1 cellular context compared by ENCODE assay signal in genomic region chr11:96393753-96394348, GRCh38.
A peak's percentile ranks its signal among the peaks of the same experiment; 100 is the strongest.
TF ChIP-seq lines count a peak whose summit lies in the region.

No MANE protein-coding gene starts in this region.

TF ChIP-seq in K562, 482 proteins besides CTCF, POLR2A, EP300 and RAD21 (continued from another document):
- TF ChIP-seq, protein P1, sequence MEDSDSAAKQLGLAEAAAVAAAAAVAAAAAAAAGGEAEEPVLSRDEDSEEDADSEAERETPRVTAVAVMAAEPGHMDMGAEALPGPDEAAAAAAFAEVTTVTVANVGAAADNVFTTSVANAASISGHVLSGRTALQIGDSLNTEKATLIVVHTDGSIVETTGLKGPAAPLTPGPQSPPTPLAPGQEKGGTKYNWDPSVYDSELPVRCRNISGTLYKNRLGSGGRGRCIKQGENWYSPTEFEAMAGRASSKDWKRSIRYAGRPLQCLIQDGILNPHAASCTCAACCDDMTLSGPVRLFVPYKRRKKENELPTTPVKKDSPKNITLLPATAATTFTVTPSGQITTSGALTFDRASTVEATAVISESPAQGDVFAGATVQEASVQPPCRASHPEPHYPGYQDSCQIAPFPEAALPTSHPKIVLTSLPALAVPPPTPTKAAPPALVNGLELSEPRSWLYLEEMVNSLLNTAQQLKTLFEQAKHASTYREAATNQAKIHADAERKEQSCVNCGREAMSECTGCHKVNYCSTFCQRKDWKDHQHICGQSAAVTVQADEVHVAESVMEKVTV (CRISPR knock-in tag; IDR thresholded peaks at IDR 0.05) = 0 out of 2 replicates have a peak, but pooled peaks have one; percentile 14
- TF ChIP-seq NFE2 (IDR thresholded peaks at IDR 0.05; ENCODE audit: low read depth) = peak; percentile 66
- 0 out of 2 replicates have a peak, but pooled peaks have one; percentile 33 for TF ChIP-seq MAFG (tag; conservative IDR thresholded peaks at IDR 0.05)
- 0 out of 2 replicates have a peak, but pooled peaks have one; percentile 36 for TF ChIP-seq KLF16 (IDR thresholded peaks at IDR 0.05)
- TF ChIP-seq MYC (IDR thresholded peaks at IDR 0.05; ENCODE audit: low read depth, low read length) = no peak
- no peak for TF ChIP-seq MYC (CRISPR knock-in tag; IDR thresholded peaks at IDR 0.05; ENCODE audit: borderline replicate concordance, low read depth)
- TF ChIP-seq, protein P2, sequence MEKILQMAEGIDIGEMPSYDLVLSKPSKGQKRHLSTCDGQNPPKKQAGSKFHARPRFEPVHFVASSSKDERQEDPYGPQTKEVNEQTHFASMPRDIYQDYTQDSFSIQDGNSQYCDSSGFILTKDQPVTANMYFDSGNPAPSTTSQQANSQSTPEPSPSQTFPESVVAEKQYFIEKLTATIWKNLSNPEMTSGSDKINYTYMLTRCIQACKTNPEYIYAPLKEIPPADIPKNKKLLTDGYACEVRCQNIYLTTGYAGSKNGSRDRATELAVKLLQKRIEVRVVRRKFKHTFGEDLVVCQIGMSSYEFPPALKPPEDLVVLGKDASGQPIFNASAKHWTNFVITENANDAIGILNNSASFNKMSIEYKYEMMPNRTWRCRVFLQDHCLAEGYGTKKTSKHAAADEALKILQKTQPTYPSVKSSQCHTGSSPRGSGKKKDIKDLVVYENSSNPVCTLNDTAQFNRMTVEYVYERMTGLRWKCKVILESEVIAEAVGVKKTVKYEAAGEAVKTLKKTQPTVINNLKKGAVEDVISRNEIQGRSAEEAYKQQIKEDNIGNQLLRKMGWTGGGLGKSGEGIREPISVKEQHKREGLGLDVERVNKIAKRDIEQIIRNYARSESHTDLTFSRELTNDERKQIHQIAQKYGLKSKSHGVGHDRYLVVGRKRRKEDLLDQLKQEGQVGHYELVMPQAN (IDR thresholded peaks at IDR 0.05; ENCODE audit: borderline replicate concordance) = no peak
- TF ChIP-seq MAZ (CRISPR knock-in tag; conservative IDR thresholded peaks at IDR 0.05 in 1 of 2, IDR thresholded peaks at IDR 0.05 in 1 of 2) = 0 out of 4 replicates have a peak, but pooled peaks of 1 of the 2 experiments have one; percentile 26
- peak; percentile 57; the same call in 1 of the 2 replicates for TF ChIP-seq PKNOX1 (IDR thresholded peaks at IDR 0.05)
- TF ChIP-seq CBX3 (IDR thresholded peaks at IDR 0.05; ENCODE audit: borderline replicate concordance in 1 of 2, low read length in 2 of 2) = peak in 1 of 2 experiments; percentile 39; a peak in 1 of 3 replicates
- TF ChIP-seq STAG1 (CRISPR knock-in tag; IDR thresholded peaks at IDR 0.05; ENCODE audit: borderline replicate concordance) = no peak
- TF ChIP-seq MAFF (IDR thresholded peaks at IDR 0.05; ENCODE audit: low read length) = peak; percentile 19; the same call in 1 of the 2 replicates
- TF ChIP-seq TEAD4 (IDR thresholded peaks at IDR 0.05; ENCODE audit: low read length) = peak; percentile 30; the same call in 1 of the 2 replicates
- no peak for TF ChIP-seq TEAD4 (CRISPR knock-in tag; IDR thresholded peaks at IDR 0.05; ENCODE audit: borderline replicate concordance)
- TF ChIP-seq ZNF507 (tag; conservative IDR thresholded peaks at IDR 0.05) = no peak
- no peak for TF ChIP-seq NFIX (CRISPR knock-in tag; IDR thresholded peaks at IDR 0.05; ENCODE audit: low read depth)
- TF ChIP-seq, protein P3, sequence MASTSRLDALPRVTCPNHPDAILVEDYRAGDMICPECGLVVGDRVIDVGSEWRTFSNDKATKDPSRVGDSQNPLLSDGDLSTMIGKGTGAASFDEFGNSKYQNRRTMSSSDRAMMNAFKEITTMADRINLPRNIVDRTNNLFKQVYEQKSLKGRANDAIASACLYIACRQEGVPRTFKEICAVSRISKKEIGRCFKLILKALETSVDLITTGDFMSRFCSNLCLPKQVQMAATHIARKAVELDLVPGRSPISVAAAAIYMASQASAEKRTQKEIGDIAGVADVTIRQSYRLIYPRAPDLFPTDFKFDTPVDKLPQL (IDR thresholded peaks at IDR 0.05; ENCODE audit: extremely low read depth, insufficient read length) = no peak
- TF ChIP-seq SMAD4 (CRISPR knock-in tag; conservative IDR thresholded peaks at IDR 0.05) = 0 out of 2 replicates have a peak, but pooled peaks have one; percentile 16
- no peak for TF ChIP-seq ZNF561 (CRISPR knock-in tag; conservative IDR thresholded peaks at IDR 0.05)
- 0 out of 2 replicates have a peak, but pooled peaks have one; percentile 19 for TF ChIP-seq SMC3 (conservative IDR thresholded peaks at IDR 0.05; ENCODE audit: insufficient read depth, low read depth, low read length)
- TF ChIP-seq ASH1L (IDR thresholded peaks at IDR 0.05; ENCODE audit: borderline replicate concordance, low read depth, partially characterized antibody) = peak; percentile 0
- TF ChIP-seq PBX2 (CRISPR knock-in tag; IDR thresholded peaks at IDR 0.05; ENCODE audit: low read depth) = no peak
- peak; percentile 88 for TF ChIP-seq PBX2 (tag; conservative IDR thresholded peaks at IDR 0.05; ENCODE audit: low read depth)
- peak; percentile 6 for TF ChIP-seq RBM25 (IDR thresholded peaks at IDR 0.05; ENCODE audit: low read depth, low read length, severe bottlenecking)
